Comparison of ENCODE assay signal across 26 cellular contexts in genomic region chr7:149779502-149779805, GRCh38.
"Had no signal": no experiment of that assay in that cellular context is flagged by ENCODE, and none has a peak within 500 bp of the region (broad histone marks: within the 10 kb centered on the region; RNA-seq: fewer than 3 reads in every experiment).

No MANE protein-coding gene starts in this region.

- H3K9me3 ChIP-seq: left lung, ovary, right atrium auricular region, right lobe of liver, tibial nerve, uterus had no signal

- H3K9me3 Mint-ChIP-seq: mesothelial cell of epicardium; naive B cell; natural killer cell; nephron progenitor cell; neural progenitor cell; stimulated activated memory B cell treated with anti-CD40 and anti-IgM and Interleukin-4, amounts not matched to agents 10 μg/mL and 1 μg/mL and 100 μg/mL, for 72 hours; stimulated activated naive CD8-positive, alpha-beta T cell treated with anti-CD3 and anti-CD28 coated beads, Interleukin-15, amount 100 ng/mL, for 72 hours; type B pancreatic cell had no signal

- H3K36me3 ChIP-seq: left lung, neural progenitor cell, ovary, right atrium auricular region, right lobe of liver, tibial nerve, uterus had no signal

- H3K4me3 ChIP-seq: left lung, lung, neural progenitor cell, ovary, right atrium auricular region, right lobe of liver, smooth muscle cell, tibial nerve, uterus had no signal

- FAIRE-seq: keratinocyte had no signal

- H3K27ac ChIP-seq: left lung, neural progenitor cell, ovary, right atrium auricular region, right lobe of liver, tibial nerve, uterus had no signal

- H3K27ac Mint-ChIP-seq: mesothelial cell of epicardium; naive B cell; natural killer cell; nephron progenitor cell; neural progenitor cell; progenitor cell of endocrine pancreas; stimulated activated memory B cell treated with anti-CD40 and anti-IgM and Interleukin-4, amounts not matched to agents 10 μg/mL and 1 μg/mL and 100 μg/mL, for 72 hours; stimulated activated naive CD8-positive, alpha-beta T cell treated with anti-CD3 and anti-CD28 coated beads, Interleukin-15, amount 100 ng/mL, for 72 hours; type B pancreatic cell had no signal

- H3K36me3 Mint-ChIP-seq: mesothelial cell of epicardium; naive B cell; natural killer cell; neural progenitor cell; stimulated activated memory B cell treated with anti-CD40 and anti-IgM and Interleukin-4, amounts not matched to agents 10 μg/mL and 1 μg/mL and 100 μg/mL, for 72 hours; type B pancreatic cell had no signal

- DNase-seq: hippocampal formation; left colon; mesendoderm; naive B cell; natural killer cell; nephron progenitor cell; right lobe of liver; stimulated activated CD4-positive, alpha-beta T cell treated with anti-CD3 and anti-CD28 coated beads, Interleukin-1b, Interleukin-23, amount 100 ng/mL, for 48 hours; stimulated activated CD4-positive, alpha-beta T cell treated with anti-CD3 and anti-CD28 coated beads, Interleukin-2, amount 100 ng/mL, for 48 hours; stimulated activated CD4-positive, alpha-beta T cell treated with anti-CD3 and anti-CD28 coated beads, Interleukin-4, amount 100 ng/mL, for 4 hours; stimulated activated CD8-positive, alpha-beta memory T cell treated with anti-CD3 and anti-CD28 coated beads, Interleukin-4, amount 100 ng/mL, for 48 hours; stimulated activated naive CD4-positive, alpha-beta T cell treated with Interleukin-2 at 50 U/mL for 16 hours; stimulated activated naive CD8-positive, alpha-beta T cell treated with anti-CD3 and anti-CD28 coated beads, Interleukin-15, amount 100 ng/mL, for 72 hours; uterus had no signal

- H3K4me1 ChIP-seq: right lobe of liver, uterus had no signal

- H3K4me3 Mint-ChIP-seq: mesothelial cell of epicardium; naive B cell; natural killer cell; nephron progenitor cell; neural progenitor cell; stimulated activated memory B cell treated with anti-CD40 and anti-IgM and Interleukin-4, amounts not matched to agents 10 μg/mL and 1 μg/mL and 100 μg/mL, for 72 hours; stimulated activated naive CD8-positive, alpha-beta T cell treated with anti-CD3 and anti-CD28 coated beads, Interleukin-15, amount 100 ng/mL, for 72 hours; type B pancreatic cell had no signal

- ATAC-seq: left colon; left lung; natural killer cell; right lobe of liver; stimulated activated memory B cell treated with anti-CD40 and anti-IgM and Interleukin-4, amounts not matched to agents 10 μg/mL and 1 μg/mL and 100 μg/mL, for 72 hours had no signal

- H3K27me3 Mint-ChIP-seq: naive B cell; stimulated activated memory B cell treated with anti-CD40 and anti-IgM and Interleukin-4, amounts not matched to agents 10 μg/mL and 1 μg/mL and 100 μg/mL, for 72 hours had no signal
